9 cellular contexts compared by ENCODE assay signal in the genomic region with DNA sequence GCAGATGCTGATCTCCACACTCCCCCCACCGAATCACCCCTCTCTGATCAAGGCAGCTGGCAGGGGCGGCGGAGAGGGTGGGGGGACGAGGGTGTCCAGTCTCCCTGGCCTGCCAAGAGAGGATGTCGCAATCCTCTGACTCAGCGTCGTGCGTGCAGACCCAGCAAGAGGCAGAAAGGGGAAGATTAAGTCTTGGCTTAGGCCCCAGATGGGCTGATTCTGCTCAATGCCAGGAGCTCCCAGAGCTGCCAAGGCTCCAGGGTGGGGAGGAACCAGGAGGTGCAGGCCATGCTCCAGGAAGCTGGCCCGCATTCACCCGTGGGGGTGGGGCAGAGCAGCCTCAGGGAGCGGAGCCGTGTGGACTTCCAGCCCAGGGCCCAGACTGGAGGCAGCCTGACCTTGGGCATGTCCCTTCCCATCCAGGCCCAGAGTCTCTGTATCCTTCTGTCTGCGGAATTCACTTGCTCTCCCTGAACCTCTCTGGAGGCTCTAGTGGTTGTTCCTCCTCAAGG. TPM values are rescaled to one million over a fixed set of nuclear protein-coding genes. Genes with fewer than 3 reads are reported as not detected.
DNase-seq lines count a peak whose midpoint lies in the region; ATAC-seq and TF ChIP-seq lines count a peak whose summit lies in the region.
"Had no signal": no experiment of that assay in that cellular context is flagged by ENCODE, and none has a peak within 500 bp of the region (broad histone marks: within the 10 kb centered on the region; RNA-seq: fewer than 3 reads in every experiment).

No MANE protein-coding gene starts in this region.

- H3K36me3 ChIP-seq in BLaER1 (no peaks in the 10 kb centered on the region), testis (ENCODE audit: low read depth, missing control alignments) (no peaks in the 10 kb centered on the region)

- CTCF ChIA-PET in activated naive CD4-positive, alpha-beta T cell treated with anti-CD3 and anti-CD28 coated beads, Interleukin-2, amount 10 ng/mL, durations not matched to agents 7 days and 5 days (lab: Charles Lee): interaction anchor here (0.7 kb wide), 1 partner anchor 59 kb away, joined by 4 read pairs; no protein-coding TSS in a partner anchor

- DNase-seq in HPDE6-E6E7 (ENCODE audit: extremely low spot score) (peak; percentile 92), SHP77 (lab: John Stamatoyannopoulos, UW) (peak; percentile 94 to 95), lung microvascular endothelial cell (ENCODE audit: low read depth in 2 of 2) (peak; percentile 86 to 99), testis (peak; percentile 97)
- DNase-seq in effector memory CD8-positive, alpha-beta T cell: no peak
- no peak for DNase-seq in activated naive CD4-positive, alpha-beta T cell treated with anti-CD3 and anti-CD28 coated beads, Interleukin-2, amount 10 ng/mL, durations not matched to agents 7 days and 5 days

- H3K27ac Mint-ChIP-seq in effector memory CD8-positive, alpha-beta T cell: peak overlapping the region in 1 of 2 donors; percentile 27
- no peak overlapping the region for H3K27ac Mint-ChIP-seq in activated naive CD4-positive, alpha-beta T cell treated with anti-CD3 and anti-CD28 coated beads, Interleukin-2, amount 10 ng/mL, durations not matched to agents 7 days and 5 days

- peaks cover 4% of the 10 kb centered on the region for H3K36me3 Mint-ChIP-seq in effector memory CD8-positive, alpha-beta T cell (ENCODE audit: insufficient read depth)
- H3K36me3 Mint-ChIP-seq in activated naive CD4-positive, alpha-beta T cell treated with anti-CD3 and anti-CD28 coated beads, Interleukin-2, amount 10 ng/mL, durations not matched to agents 7 days and 5 days: no peaks in the 10 kb centered on the region

- ATAC-seq in effector memory CD8-positive, alpha-beta T cell (replicated peaks): peak; percentile 28
- no peak for ATAC-seq in GM18909 (IDR thresholded peaks at IDR 0.05; ENCODE audit: poor library complexity, unreplicated experiment)

- peak overlapping the region; percentile 75 for H3K4me2 ChIP-seq in BLaER1

- H3K27me3 Mint-ChIP-seq in effector memory CD8-positive, alpha-beta T cell: no peaks in the 10 kb centered on the region
- H3K27me3 Mint-ChIP-seq in activated naive CD4-positive, alpha-beta T cell treated with anti-CD3 and anti-CD28 coated beads, Interleukin-2, amount 10 ng/mL, durations not matched to agents 7 days and 5 days: peaks cover 43% of the 10 kb centered on the region

- H3K27ac ChIP-seq in BLaER1 (peak overlapping the region; percentile 70), testis (peak overlapping the region; percentile 77 to 86)

- no peaks in the 10 kb centered on the region for H4K20me1 ChIP-seq in BLaER1

- H3K4me3 ChIP-seq in BLaER1: no peak overlapping the region
- H3K4me3 ChIP-seq in testis: no peak overlapping the region

- intact Hi-C loops in testis (cut with DNase I; ENCODE audit: low total_unique reads): no loop called here

- H3K9me3 Mint-ChIP-seq in effector memory CD8-positive, alpha-beta T cell: no peaks in the 10 kb centered on the region
- H3K9me3 Mint-ChIP-seq in activated naive CD4-positive, alpha-beta T cell treated with anti-CD3 and anti-CD28 coated beads, Interleukin-2, amount 10 ng/mL, durations not matched to agents 7 days and 5 days: no peaks in the 10 kb centered on the region
- H3K9me3 Mint-ChIP-seq: neural crest cell had no signal

- no peaks in the 10 kb centered on the region for H3K9me3 ChIP-seq in BLaER1
- H3K9me3 ChIP-seq in testis: no peaks in the 10 kb centered on the region

- no peak for TF ChIP-seq POLR2A in testis (IDR thresholded peaks at IDR 0.05)

- no peak for TF ChIP-seq CTCF in testis (IDR thresholded peaks at IDR 0.05)

- H3K4me1 ChIP-seq in BLaER1: peaks cover 45% of the 10 kb centered on the region
- peaks cover 49% of the 10 kb centered on the region for H3K4me1 ChIP-seq in testis

- H3K4me3 Mint-ChIP-seq in effector memory CD8-positive, alpha-beta T cell: no peak overlapping the region
- no peak overlapping the region for H3K4me3 Mint-ChIP-seq in activated naive CD4-positive, alpha-beta T cell treated with anti-CD3 and anti-CD28 coated beads, Interleukin-2, amount 10 ng/mL, durations not matched to agents 7 days and 5 days
- H3K4me3 Mint-ChIP-seq: neural crest cell had no signal

- H3K27me3 ChIP-seq in BLaER1 (no peaks in the 10 kb centered on the region), testis (no peaks in the 10 kb centered on the region)

- H3K4me1 Mint-ChIP-seq in effector memory CD8-positive, alpha-beta T cell (ENCODE audit: low read depth in 2 of 2): peaks cover 18 to 21% of the 10 kb centered on the region in 2 donors
- H3K4me1 Mint-ChIP-seq in activated naive CD4-positive, alpha-beta T cell treated with anti-CD3 and anti-CD28 coated beads, Interleukin-2, amount 10 ng/mL, durations not matched to agents 7 days and 5 days: peaks cover 27% of the 10 kb centered on the region
- H3K4me1 Mint-ChIP-seq: neural crest cell had no signal

- 0 out of 2 replicates have a peak overlapping the region, but pooled peaks have one; percentile 48 for H3K9ac ChIP-seq in BLaER1

- 6 to 24% methylated on average over 5 to 13 of the region's 13 CpGs for WGBS in testis, 2 donors

RNA-seq across cellular contexts. Expression of a gene that starts 6.6 kb away (rescaled TPM):
- 0.99 and 2.0 TPM in 2 replicates for total RNA-seq in lung microvascular endothelial cell
- 10 to 100 TPM; 31.7 to 38.1 TPM for total RNA-seq in testis
- 15.5 TPM for polyA plus RNA-seq in testis (ENCODE audit: insufficient read depth, low read depth, low replicate concordance)

RNA-seq across cellular contexts. Expression of a gene that starts 35.8 kb away (rescaled TPM):
- total RNA-seq in lung microvascular endothelial cell (not detected in 2 replicates), testis (1 to 10 TPM; 4.9 to 6.9 TPM)
- 1.9 TPM for polyA plus RNA-seq in testis (ENCODE audit: insufficient read depth, low read depth, low replicate concordance)
- total RNA-seq: neural crest cell had no signal

RNA-seq across cellular contexts. Expression of a gene that starts 42.9 kb away (rescaled TPM):
- under 0.01 TPM in 1 of 2 replicates, not detected in the other for total RNA-seq in lung microvascular endothelial cell
- total RNA-seq in testis: under 1 TPM in 1 of 2 donors, not detected in 1; 0.50 TPM
- not detected for polyA plus RNA-seq in testis (ENCODE audit: insufficient read depth, low read depth, low replicate concordance)
- total RNA-seq: neural crest cell had no signal

Comparison
In these comparisons a context has a peak if more than half of its experiments do, and no peak if none do; other contexts are left out.
1. DNase-seq: peak in HPDE6-E6E7 (single experiment), SHP77 (2 of 2), lung microvascular endothelial cell (2 of 2) and testis (single experiment); none in effector memory CD8-positive, alpha-beta T cell (0 of 3) and activated naive CD4-positive, alpha-beta T cell treated with anti-CD3 and anti-CD28 coated beads, Interleukin-2, amount 10 ng/mL, durations not matched to agents 7 days and 5 days (single experiment).
2. RNA of a gene that starts 6.6 kb away (total RNA-seq): 31.7 to 38.1 TPM in testis; 0.99 to 2.0 TPM in lung microvascular endothelial cell; every median in the first group is over 10 times any median in the second.